8 cellular contexts compared by ENCODE assay signal in genomic region chr12:991350-992278, GRCh38. TPM values are rescaled to one million over a fixed set of nuclear protein-coding genes. Genes with fewer than 3 reads are reported as not detected.
DNase-seq lines count a peak whose midpoint lies in the region; ATAC-seq and TF ChIP-seq lines count a peak whose summit lies in the region.

No MANE protein-coding gene starts in this region.

- CTCF ChIA-PET in activated naive CD4-positive, alpha-beta T cell treated with anti-CD3 and anti-CD28 coated beads, Interleukin-2, amount 10 ng/mL, durations not matched to agents 7 days and 5 days (lab: Charles Lee) = interaction anchor here (1.9 kb wide), 1 partner anchor 126 kb away, joined by 8 read pairs; no protein-coding TSS in a partner anchor

- H3K4me3 ChIP-seq in heart left ventricle = peak overlapping the region; percentile 72 to 97 (median 91)

- 4 to 8% (median 5%) methylated on average over 31 to 48 of the region's 48 CpGs for WGBS in heart left ventricle, 4 donors

- H3K36me3 ChIP-seq in heart left ventricle = no peaks in the 10 kb centered on the region

- H3K9me3 ChIP-seq in heart left ventricle = no peaks in the 10 kb centered on the region

- peak overlapping the region; percentile 88 for H3K4me3 Mint-ChIP-seq in activated naive CD4-positive, alpha-beta T cell treated with anti-CD3 and anti-CD28 coated beads, Interleukin-2, amount 10 ng/mL, durations not matched to agents 7 days and 5 days

- no peaks in the 10 kb centered on the region for H3K36me3 Mint-ChIP-seq in activated naive CD4-positive, alpha-beta T cell treated with anti-CD3 and anti-CD28 coated beads, Interleukin-2, amount 10 ng/mL, durations not matched to agents 7 days and 5 days

- peak; percentile 2 for DNase-seq in COR-L47 (lab: John Stamatoyannopoulos, UW)
- peak; percentile 88 for DNase-seq in NCI-H146 (lab: John Stamatoyannopoulos, UW)
- DNase-seq in activated naive CD4-positive, alpha-beta T cell treated with anti-CD3 and anti-CD28 coated beads, Interleukin-2, amount 10 ng/mL, durations not matched to agents 7 days and 5 days = no peak
- DNase-seq in heart left ventricle = no peak
- peak; percentile 35 for DNase-seq in pons (ENCODE audit: low spot score)
- DNase-seq in stimulated activated CD4-positive, alpha-beta T cell treated with anti-CD3 and anti-CD28 coated beads, Interleukin-12 subunit alpha, Interleukin-12 subunit beta, amount 100 ng/mL, for 4 hours = no peak

- TF ChIP-seq POLR2A in heart left ventricle (IDR thresholded peaks at IDR 0.05) = no peak

- H3K27me3 Mint-ChIP-seq in activated naive CD4-positive, alpha-beta T cell treated with anti-CD3 and anti-CD28 coated beads, Interleukin-2, amount 10 ng/mL, durations not matched to agents 7 days and 5 days = no peaks in the 10 kb centered on the region

- peaks cover 37% of the 10 kb centered on the region for H3K4me1 Mint-ChIP-seq in activated naive CD4-positive, alpha-beta T cell treated with anti-CD3 and anti-CD28 coated beads, Interleukin-2, amount 10 ng/mL, durations not matched to agents 7 days and 5 days

- no peaks in the 10 kb centered on the region for H3K9me3 Mint-ChIP-seq in activated naive CD4-positive, alpha-beta T cell treated with anti-CD3 and anti-CD28 coated beads, Interleukin-2, amount 10 ng/mL, durations not matched to agents 7 days and 5 days

- ATAC-seq in GM21390 (IDR thresholded peaks at IDR 0.05; ENCODE audit: unreplicated experiment) (peak; percentile 22), heart left ventricle (peak in 3 of 4 donors; percentile 13 to 61 (median 38)), HG03442 (IDR thresholded peaks at IDR 0.05; ENCODE audit: unreplicated experiment) (no peak)

- peak overlapping the region; percentile 88 to 99 (median 97) for H3K27ac ChIP-seq in heart left ventricle

- no peak for TF ChIP-seq CTCF in heart left ventricle (IDR thresholded peaks at IDR 0.05)

- intact Hi-C loops in heart left ventricle (cut with DNase I) = loop anchor here in 7 of 10 donors (2.0 to 10.0 kb wide), 10 partner anchors 39 to 603 kb away; partner anchors contain the start of genes RAD52 (in 3 of the 7) and FBXL14 (in 2 of the 7)

- peak overlapping the region; percentile 86 for H3K27ac Mint-ChIP-seq in activated naive CD4-positive, alpha-beta T cell treated with anti-CD3 and anti-CD28 coated beads, Interleukin-2, amount 10 ng/mL, durations not matched to agents 7 days and 5 days

- H3K27me3 ChIP-seq in heart left ventricle = no peaks in the 10 kb centered on the region

- H3K4me1 ChIP-seq in heart left ventricle = peaks cover 0 to 50% (median 30%) of the 10 kb centered on the region in 12 donors

RNA-seq across cellular contexts. Expression of gene ERC1, which starts 0.6 kb away (rescaled TPM):
- 10 to 100 TPM; 36.0 to 84.0 (median 52.8) TPM for total RNA-seq in heart left ventricle
- 10 to 100 TPM; 13.5 to 20.9 TPM for polyA plus RNA-seq in heart left ventricle

RNA-seq across cellular contexts. Expression of gene RAD52, which starts 42.1 kb away (rescaled TPM):
- total RNA-seq in heart left ventricle = 1 to 10 TPM; 4.1 to 9.7 (median 6.2) TPM
- 1 to 10 TPM; 4.3 to 7.9 TPM for polyA plus RNA-seq in heart left ventricle

Comparison
In these comparisons a context has a peak if more than half of its experiments do, and no peak if none do; other contexts are left out.
1. DNase-seq: peak in COR-L47 (single experiment), NCI-H146 (single experiment) and pons (single experiment); none in activated naive CD4-positive, alpha-beta T cell treated with anti-CD3 and anti-CD28 coated beads, Interleukin-2, amount 10 ng/mL, durations not matched to agents 7 days and 5 days (single experiment), heart left ventricle (0 of 5) and stimulated activated CD4-positive, alpha-beta T cell treated with anti-CD3 and anti-CD28 coated beads, Interleukin-12 subunit alpha, Interleukin-12 subunit beta, amount 100 ng/mL, for 4 hours (single experiment).